ENCODE assay signal across 11 cellular contexts in the genomic region with DNA sequence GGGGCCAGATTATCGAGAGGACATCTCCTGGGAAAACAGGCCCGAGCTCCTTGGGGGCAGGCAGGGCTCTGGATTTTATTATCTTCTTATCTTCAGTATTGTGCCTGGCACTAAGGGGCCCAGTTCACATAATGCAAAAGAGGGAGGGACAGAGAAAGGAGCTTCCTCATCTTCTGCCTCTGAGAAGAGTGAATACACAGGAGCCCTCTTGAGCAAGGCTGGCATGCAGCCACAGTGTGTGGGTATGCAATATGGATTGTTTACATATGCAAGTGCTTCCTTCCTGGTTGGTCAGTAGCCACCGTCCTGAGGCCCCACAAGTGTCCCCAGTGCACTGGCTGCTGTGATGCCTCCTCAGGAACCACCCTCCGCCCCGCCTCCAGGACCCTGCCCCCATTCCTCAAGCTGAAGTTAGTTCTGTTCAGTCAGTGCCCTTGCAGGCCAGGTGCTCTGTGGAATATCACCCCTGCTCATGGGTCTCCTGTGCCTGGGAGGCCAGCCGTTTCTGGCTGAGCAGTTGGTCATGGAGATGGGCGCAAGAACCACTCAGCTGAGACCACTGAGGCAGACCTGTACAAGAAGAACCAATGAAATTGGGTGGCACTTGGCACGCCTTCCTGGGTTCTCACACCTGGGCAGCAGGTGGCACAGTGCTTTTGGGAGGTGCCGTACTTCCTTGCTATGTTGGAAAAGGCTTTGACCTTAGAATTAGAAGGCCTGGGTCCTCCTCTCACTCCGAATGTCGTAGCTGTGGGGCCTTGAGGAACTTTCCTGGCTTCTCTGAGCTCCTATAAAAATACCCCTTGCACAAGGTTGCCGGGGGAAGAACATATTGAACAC. TPM values are rescaled to one million over a fixed set of nuclear protein-coding genes. Genes with fewer than 3 reads are reported as not detected.
DNase-seq lines count a peak whose midpoint lies in the region; ATAC-seq, FAIRE-seq and TF ChIP-seq lines count a peak whose summit lies in the region.
"Had no signal": no experiment of that assay in that cellular context is flagged by ENCODE, and none has a peak within 500 bp of the region (broad histone marks: within the 10 kb centered on the region; RNA-seq: fewer than 3 reads in every experiment).

No MANE protein-coding gene starts in this region.

- no peaks in the 10 kb centered on the region for H3K9me3 ChIP-seq in hepatocyte (ENCODE audit: low read depth)

- no peak overlapping the region for H3K4me3 Mint-ChIP-seq in activated CD8-positive, alpha-beta T cell treated with anti-CD3 and anti-CD28 coated beads for 36 hours

- H3K27ac Mint-ChIP-seq in activated CD8-positive, alpha-beta T cell treated with anti-CD3 and anti-CD28 coated beads for 36 hours, result no peak overlapping the region

- POLR2A ChIA-PET in activated CD8-positive, alpha-beta T cell treated with anti-CD3 and anti-CD28 coated beads for 36 hours (lab: Charles Lee), result no interaction called here

- H3K4me3 ChIP-seq in hepatocyte, result no peak overlapping the region

- DNase-seq in HTR-8/SVneo (ENCODE audit: insufficient read length, low spot score) (peak; percentile 80), hepatocyte (ENCODE audit: low spot score) (peak; percentile 78), GM19239 (ENCODE audit: insufficient read length, low spot score) (no peak)
- DNase-seq in activated CD8-positive, alpha-beta T cell treated with anti-CD3 and anti-CD28 coated beads for 36 hours, result no peak
- DNase-seq: NCI-H2171 treated with DMSO at 0.1 percent for 48 hours had no signal

- no peaks in the 10 kb centered on the region for H3K36me3 ChIP-seq in hepatocyte (replicated peaks; ENCODE audit: insufficient read depth, low read depth)

- no peaks in the 10 kb centered on the region for H3K36me3 Mint-ChIP-seq in activated CD8-positive, alpha-beta T cell treated with anti-CD3 and anti-CD28 coated beads for 36 hours (ENCODE audit: low read depth)

- H3K4me2 ChIP-seq in hepatocyte, result peak overlapping the region; percentile 39

- H3K9me2 ChIP-seq in hepatocyte (replicated peaks; ENCODE audit: insufficient read depth), result no peaks in the 10 kb centered on the region

- peaks cover 3% of the 10 kb centered on the region for H3K4me1 Mint-ChIP-seq in activated CD8-positive, alpha-beta T cell treated with anti-CD3 and anti-CD28 coated beads for 36 hours (ENCODE audit: low read depth)

- H3K79me2 ChIP-seq in hepatocyte, result no peaks in the 10 kb centered on the region

- FAIRE-seq in HTR-8/SVneo (lab: Jason Lieb, UNC) (peak; percentile 97), GM19239 (lab: Jason Lieb, UNC) (no peak)
- FAIRE-seq: endometrium, G401.6 had no signal

- TF ChIP-seq CTCF in 22Rv1 (IDR thresholded peaks at IDR 0.05), result peak; percentile 17; the same call in 1 of the 2 replicates
- TF ChIP-seq CTCF in hepatocyte (IDR thresholded peaks at IDR 0.05; ENCODE audit: poor library complexity), result no peak
- no peak for TF ChIP-seq CTCF in activated CD8-positive, alpha-beta T cell treated with anti-CD3 and anti-CD28 coated beads for 36 hours (IDR thresholded peaks at IDR 0.05)

- no peaks in the 10 kb centered on the region for H3K9me3 Mint-ChIP-seq in activated CD8-positive, alpha-beta T cell treated with anti-CD3 and anti-CD28 coated beads for 36 hours

- CTCF ChIA-PET in activated CD8-positive, alpha-beta T cell treated with anti-CD3 and anti-CD28 coated beads for 36 hours (lab: Charles Lee), result interaction anchor here (0.8 to 2.6 kb wide), 4 partner anchors 12 to 103 kb away, joined by 3 to 8 read pairs (median 4); no protein-coding TSS in a partner anchor

- intact Hi-C loops in activated CD8-positive, alpha-beta T cell treated with anti-CD3 and anti-CD28 coated beads for 36 hours (cut with micrococcal nuclease), result no loop called here

- ATAC-seq in SK-N-SH treated with all-trans-retinoic acid at 6 μM for 48 hours (peak; percentile 70), GM21526 (IDR thresholded peaks at IDR 0.05; ENCODE audit: low FRiP score, unreplicated experiment) (no peak), HG03457 (IDR thresholded peaks at IDR 0.05; ENCODE audit: unreplicated experiment) (no peak)
- ATAC-seq in activated CD8-positive, alpha-beta T cell treated with anti-CD3 and anti-CD28 coated beads for 36 hours, result no peak

- H3K27me3 ChIP-seq in hepatocyte, result no peaks in the 10 kb centered on the region

- H3K4me1 ChIP-seq in hepatocyte (ENCODE audit: insufficient read depth), result peaks cover 14% of the 10 kb centered on the region

- WGBS in hepatocyte (ENCODE audit: low lambda C conversion rate, missing lambda C conversion rate), result 61% methylated on average over 12 of the region's 12 CpGs

- H4K20me1 ChIP-seq in hepatocyte (ENCODE audit: insufficient read depth, poor library complexity, severe bottlenecking), result no peaks in the 10 kb centered on the region

- no peak overlapping the region for H2AFZ ChIP-seq in hepatocyte

- H3K27me3 Mint-ChIP-seq in activated CD8-positive, alpha-beta T cell treated with anti-CD3 and anti-CD28 coated beads for 36 hours, result no peaks in the 10 kb centered on the region

- H3K27ac ChIP-seq in 22Rv1 (peak overlapping the region; percentile 39), hepatocyte (peak overlapping the region; percentile 52)

TF ChIP-seq in SK-N-SH treated with all-trans-retinoic acid at 6 μM for 48 hours, 23 proteins besides CTCF, POLR2A, EP300 and RAD21:
- TF ChIP-seq RARB (CRISPR knock-in tag; IDR thresholded peaks at IDR 0.05), result no peak
- TF ChIP-seq ZFP3 (CRISPR knock-in tag; IDR thresholded peaks at IDR 0.05), result no peak
- TF ChIP-seq, protein P1, sequence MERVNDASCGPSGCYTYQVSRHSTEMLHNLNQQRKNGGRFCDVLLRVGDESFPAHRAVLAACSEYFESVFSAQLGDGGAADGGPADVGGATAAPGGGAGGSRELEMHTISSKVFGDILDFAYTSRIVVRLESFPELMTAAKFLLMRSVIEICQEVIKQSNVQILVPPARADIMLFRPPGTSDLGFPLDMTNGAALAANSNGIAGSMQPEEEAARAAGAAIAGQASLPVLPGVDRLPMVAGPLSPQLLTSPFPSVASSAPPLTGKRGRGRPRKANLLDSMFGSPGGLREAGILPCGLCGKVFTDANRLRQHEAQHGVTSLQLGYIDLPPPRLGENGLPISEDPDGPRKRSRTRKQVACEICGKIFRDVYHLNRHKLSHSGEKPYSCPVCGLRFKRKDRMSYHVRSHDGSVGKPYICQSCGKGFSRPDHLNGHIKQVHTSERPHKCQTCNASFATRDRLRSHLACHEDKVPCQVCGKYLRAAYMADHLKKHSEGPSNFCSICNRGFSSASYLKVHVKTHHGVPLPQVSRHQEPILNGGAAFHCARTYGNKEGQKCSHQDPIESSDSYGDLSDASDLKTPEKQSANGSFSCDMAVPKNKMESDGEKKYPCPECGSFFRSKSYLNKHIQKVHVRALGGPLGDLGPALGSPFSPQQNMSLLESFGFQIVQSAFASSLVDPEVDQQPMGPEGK (CRISPR knock-in tag; IDR thresholded peaks at IDR 0.05; ENCODE audit: borderline replicate concordance), result no peak
- TF ChIP-seq ZNF565 (CRISPR knock-in tag; conservative IDR thresholded peaks at IDR 0.05; ENCODE audit: low read depth), result no peak
- no peak for TF ChIP-seq CSDC2 (CRISPR knock-in tag; IDR thresholded peaks at IDR 0.05)
- TF ChIP-seq ESRRG (CRISPR knock-in tag; IDR thresholded peaks at IDR 0.05), result no peak
- TF ChIP-seq ISL1 (CRISPR knock-in tag; IDR thresholded peaks at IDR 0.05), result no peak
- TF ChIP-seq ARNTL (CRISPR knock-in tag; IDR thresholded peaks at IDR 0.05; ENCODE audit: borderline replicate concordance, low read depth), result no peak
- no peak for TF ChIP-seq BACH2 (CRISPR knock-in tag; IDR thresholded peaks at IDR 0.05; ENCODE audit: borderline replicate concordance)
- no peak for TF ChIP-seq ZFP30 (CRISPR knock-in tag; IDR thresholded peaks at IDR 0.05)

RNA-seq across cellular contexts. Expression of a gene that starts 35.1 kb away (rescaled TPM):
- 82.2 and 88.0 TPM in 2 replicates for total RNA-seq in hepatocyte
- polyA plus RNA-seq in hepatocyte, result 157 and 163 TPM in 2 replicates
- total RNA-seq in activated CD8-positive, alpha-beta T cell treated with anti-CD3 and anti-CD28 coated beads for 36 hours, result 100 to 1,000 TPM; 214 TPM

Comparison
In these comparisons a context has a peak if more than half of its experiments do, and no peak if none do; other contexts are left out.
1. DNase-seq: peak in HTR-8/SVneo (single experiment) and hepatocyte (single experiment); none in activated CD8-positive, alpha-beta T cell treated with anti-CD3 and anti-CD28 coated beads for 36 hours (single experiment) and GM19239 (single experiment).